ENCODE assay signal across 8 cellular contexts in the genomic region with DNA sequence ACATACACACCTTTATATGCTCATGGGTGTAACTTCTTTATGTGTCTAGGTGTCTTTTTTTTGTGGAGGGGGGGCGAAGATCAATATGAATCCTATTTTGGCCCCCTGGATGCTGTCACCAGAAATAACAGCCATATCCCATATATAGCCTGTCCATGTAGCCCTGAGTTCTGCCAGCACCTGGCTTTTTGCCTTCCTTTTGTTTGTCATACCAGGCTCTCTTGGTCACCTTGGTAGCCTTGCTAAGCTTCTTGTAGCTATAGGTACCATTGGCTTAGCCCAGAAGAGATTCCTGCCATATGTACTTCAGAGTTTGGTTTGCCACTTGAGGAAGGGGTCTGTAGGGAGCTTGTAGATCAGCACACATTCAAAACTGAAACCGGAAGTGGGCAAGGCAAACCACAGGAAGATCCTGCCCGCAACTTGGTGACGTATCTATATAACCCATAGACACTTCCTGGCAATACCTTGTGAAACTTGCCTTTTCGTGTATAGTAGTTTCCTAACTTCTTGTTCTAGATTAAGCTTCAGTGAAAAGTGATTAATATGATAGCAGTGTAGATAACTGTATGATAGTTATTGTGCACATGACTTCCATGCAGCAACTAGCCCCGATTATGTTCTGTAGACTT. TPM values are rescaled to one million over a fixed set of nuclear protein-coding genes. Genes with fewer than 3 reads are reported as not detected.
DNase-seq lines count a peak whose midpoint lies in the region; ATAC-seq lines count a peak whose summit lies in the region.

No MANE protein-coding gene starts in this region.

- ATAC-seq in GM19025 (IDR thresholded peaks at IDR 0.05; ENCODE audit: low read depth, unreplicated experiment) (peak; percentile 82), HG03064 (IDR thresholded peaks at IDR 0.05; ENCODE audit: low read depth, unreplicated experiment) (peak; percentile 88)

- H3K36me3 ChIP-seq in HAP-1 (replicated peaks): no peaks in the 10 kb centered on the region

- H3K27ac Mint-ChIP-seq in activated naive CD8-positive, alpha-beta T cell treated with anti-CD3 and anti-CD28 coated beads for 36 hours: peak overlapping the region; percentile 96

- H3K9me3 ChIP-seq in HAP-1: no peaks in the 10 kb centered on the region

- peaks cover 13% of the 10 kb centered on the region for H3K9me3 Mint-ChIP-seq in activated naive CD8-positive, alpha-beta T cell treated with anti-CD3 and anti-CD28 coated beads for 36 hours

- peaks cover 66% of the 10 kb centered on the region for H3K4me1 Mint-ChIP-seq in activated naive CD8-positive, alpha-beta T cell treated with anti-CD3 and anti-CD28 coated beads for 36 hours

- H3K4me3 ChIP-seq in HAP-1: no peak overlapping the region

- H3K4me3 Mint-ChIP-seq in activated naive CD8-positive, alpha-beta T cell treated with anti-CD3 and anti-CD28 coated beads for 36 hours: peak overlapping the region; percentile 66

- peaks cover 6% of the 10 kb centered on the region for H3K4me1 ChIP-seq in HAP-1

- no peaks in the 10 kb centered on the region for H3K27me3 ChIP-seq in HAP-1 (ENCODE audit: low read depth)

- no peaks in the 10 kb centered on the region for H3K27me3 Mint-ChIP-seq in activated naive CD8-positive, alpha-beta T cell treated with anti-CD3 and anti-CD28 coated beads for 36 hours

- in situ Hi-C loops in HAP-1 (cut with MboI; ENCODE audit: low sequenced_read_pairs): no loop called here

- DNase-seq in T follicular helper cell (ENCODE audit: low read depth) (peak; percentile 79), HT-29 (ENCODE audit: low spot score) (no peak), SK-N-DZ (ENCODE audit: low spot score) (no peak), HAP-1 (ENCODE audit: low spot score in 2 of 2) (no peak)
- peak; percentile 86 for DNase-seq in activated naive CD8-positive, alpha-beta T cell treated with anti-CD3 and anti-CD28 coated beads for 36 hours
- peak; percentile 65 for DNase-seq in stimulated activated CD4-positive, alpha-beta T cell treated with anti-CD3 and anti-CD28 coated beads, Interleukin-12 subunit alpha, Interleukin-12 subunit beta, amount 100 ng/mL, for 4 hours

- peaks cover 56% of the 10 kb centered on the region for H3K36me3 Mint-ChIP-seq in activated naive CD8-positive, alpha-beta T cell treated with anti-CD3 and anti-CD28 coated beads for 36 hours

RNA-seq across cellular contexts. Expression of a gene that starts 11.9 kb away (rescaled TPM):
- 10 to 100 TPM; 36.1 to 40.2 TPM for total RNA-seq in activated naive CD8-positive, alpha-beta T cell treated with anti-CD3 and anti-CD28 coated beads for 36 hours
- total RNA-seq in HT-29 (2014; rRNA removed; shearing (Covaris generic)): 2.7 and 3.0 TPM in 2 replicates
- 5.5 and 8.6 TPM in 2 replicates for polyA plus RNA-seq in SK-N-DZ (2014; cell fraction: cytosol; rRNA removed)
- polyA plus RNA-seq in SK-N-DZ (2014; cell fraction: nucleus; rRNA removed): 15.5 and 16.1 TPM in 2 replicates

Comparison
In these comparisons a context has a peak if more than half of its experiments do, and no peak if none do; other contexts are left out.
1. DNase-seq: peak in T follicular helper cell (single experiment), activated naive CD8-positive, alpha-beta T cell treated with anti-CD3 and anti-CD28 coated beads for 36 hours (single experiment) and stimulated activated CD4-positive, alpha-beta T cell treated with anti-CD3 and anti-CD28 coated beads, Interleukin-12 subunit alpha, Interleukin-12 subunit beta, amount 100 ng/mL, for 4 hours (single experiment); none in HT-29 (single experiment), SK-N-DZ (single experiment) and HAP-1 (0 of 2).